Comparison of ENCODE assay signal across 8 cellular contexts in genomic region chr3:56251343-56251945, GRCh38.
A peak's percentile ranks its signal among the peaks of the same experiment; 100 is the strongest.
DNase-seq lines count a peak whose midpoint lies in the region; ATAC-seq and TF ChIP-seq lines count a peak whose summit lies in the region.

No MANE protein-coding gene starts in this region.

- peak; percentile 94 for ATAC-seq in left lobe of liver
- ATAC-seq in upper lobe of right lung, result peak; percentile 71
- ATAC-seq in HG02759 (IDR thresholded peaks at IDR 0.05; ENCODE audit: unreplicated experiment), result no peak

- no peaks in the 10 kb centered on the region for H3K36me3 ChIP-seq in upper lobe of right lung

- in situ Hi-C loops in Caki2 (cut with HindIII; ENCODE audit: low pct_unique_long_range_greater_than_20kb, low sequenced_read_pairs), result no loop called here

- H3K27ac ChIP-seq in upper lobe of right lung, result no peak overlapping the region

- intact Hi-C loops in upper lobe of right lung (cut with DNase I), result no loop called here

- no peaks in the 10 kb centered on the region for H3K4me1 ChIP-seq in upper lobe of right lung

- no peak overlapping the region for H3K4me3 ChIP-seq in upper lobe of right lung

- H3K9me3 ChIP-seq in upper lobe of right lung, result no peaks in the 10 kb centered on the region

- peak; percentile 78 for TF ChIP-seq CTCF in upper lobe of right lung (IDR thresholded peaks at IDR 0.05)

- H3K27me3 ChIP-seq in upper lobe of right lung, result no peaks in the 10 kb centered on the region

- peak; percentile 41 for DNase-seq in Caki2 (ENCODE audit: low read depth)
- DNase-seq in GM19238 (ENCODE audit: insufficient read length, low spot score), result peak; percentile 9
- peak; percentile 38 for DNase-seq in NCI-H460 (ENCODE audit: extremely low read depth, low read depth)
- DNase-seq in brain pericyte (ENCODE audit: low read depth, low spot score), result peak; percentile 4
- DNase-seq in left lobe of liver (ENCODE audit: low spot score), result peak; percentile 47
- DNase-seq in upper lobe of right lung, result no peak
- no peak for DNase-seq in activated CD8-positive, alpha-beta memory T cell treated with anti-CD3 and anti-CD28 coated beads, Interleukin-2, amount 50 U/mL, for 4 hours

Comparison
In these comparisons a context has a peak if more than half of its experiments do, and no peak if none do; other contexts are left out.
1. DNase-seq: peak in Caki2 (single experiment), GM19238 (single experiment), NCI-H460 (single experiment), brain pericyte (single experiment) and left lobe of liver (single experiment); none in upper lobe of right lung (single experiment) and activated CD8-positive, alpha-beta memory T cell treated with anti-CD3 and anti-CD28 coated beads, Interleukin-2, amount 50 U/mL, for 4 hours (single experiment).